ENCODE assay signal across 1 cellular context in the genomic region with DNA sequence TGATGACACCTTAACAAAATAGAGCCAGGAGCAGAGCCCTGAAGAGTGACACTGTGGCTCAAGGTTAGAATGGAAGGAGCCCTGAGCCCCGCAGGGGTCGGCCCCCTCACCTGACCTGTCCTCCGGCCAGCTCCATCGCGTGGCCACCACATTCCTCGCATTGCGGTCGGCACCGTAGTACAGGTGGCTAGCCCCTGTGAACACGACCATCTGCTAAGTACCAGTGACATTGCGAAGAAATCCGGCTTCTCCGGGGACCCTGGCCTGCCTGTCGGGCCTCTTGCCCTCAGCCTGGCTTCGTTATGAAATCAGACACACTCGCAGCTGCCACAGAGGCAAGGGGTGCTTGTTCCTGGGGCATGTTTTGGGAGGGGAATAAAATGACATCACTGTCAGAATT.
TF ChIP-seq lines count a peak whose summit lies in the region.

No MANE protein-coding gene starts in this region.

TF ChIP-seq in K562, 482 proteins besides CTCF, POLR2A, EP300 and RAD21:
- TF ChIP-seq SIX5 (IDR thresholded peaks at IDR 0.05; ENCODE audit: borderline replicate concordance in 1 of 2, insufficient read depth in 1 of 2, low read depth in 1 of 2, low read length in 2 of 2) = no peak
- TF ChIP-seq C11orf30 (IDR thresholded peaks at IDR 0.05; ENCODE audit: low read depth) = no peak
- no peak for TF ChIP-seq GTF2A2 (tag; IDR thresholded peaks at IDR 0.05)
- TF ChIP-seq RBFOX2 (IDR thresholded peaks at IDR 0.05; ENCODE audit: low read depth, low read length) = 0 out of 2 replicates have a peak, but pooled peaks have one; percentile 17
